2 cellular contexts compared by ENCODE assay signal in genomic region chr18:25639601-25640000, GRCh38.
TF ChIP-seq lines count a peak whose summit lies in the region.

No MANE protein-coding gene starts in this region.

TF ChIP-seq in IMR-90, 13 proteins besides CTCF, POLR2A, EP300 and RAD21 (continued from another document):
- TF ChIP-seq ELK1 (IDR thresholded peaks at IDR 0.05; ENCODE audit: borderline replicate concordance, low read depth, low read length) (no peak), MXI1 (IDR thresholded peaks at IDR 0.05; ENCODE audit: borderline replicate concordance, low read depth, low read length) (no peak), MAFK (IDR thresholded peaks at IDR 0.05; ENCODE audit: low read depth, low read length) (no peak), USF2 (IDR thresholded peaks at IDR 0.05; ENCODE audit: low read depth, low read length) (no peak), CHD1 (IDR thresholded peaks at IDR 0.05; ENCODE audit: low read depth, low read length) (no peak), RCOR1 (IDR thresholded peaks at IDR 0.05; ENCODE audit: insufficient replicate concordance, low read length) (no peak)

TF ChIP-seq in neural cell, 6 proteins besides CTCF, POLR2A, EP300 and RAD21 (continued from another document):
- no peak for TF ChIP-seq REST (IDR thresholded peaks at IDR 0.05; ENCODE audit: borderline replicate concordance)
- no peak for TF ChIP-seq TAF1 (IDR thresholded peaks at IDR 0.05; ENCODE audit: low read depth)
- TF ChIP-seq POLR2AphosphoS5 (IDR thresholded peaks at IDR 0.05): no peak
- TF ChIP-seq SMC3 (conservative IDR thresholded peaks at IDR 0.05; ENCODE audit: poor library complexity): no peak
